In the genomic region with DNA sequence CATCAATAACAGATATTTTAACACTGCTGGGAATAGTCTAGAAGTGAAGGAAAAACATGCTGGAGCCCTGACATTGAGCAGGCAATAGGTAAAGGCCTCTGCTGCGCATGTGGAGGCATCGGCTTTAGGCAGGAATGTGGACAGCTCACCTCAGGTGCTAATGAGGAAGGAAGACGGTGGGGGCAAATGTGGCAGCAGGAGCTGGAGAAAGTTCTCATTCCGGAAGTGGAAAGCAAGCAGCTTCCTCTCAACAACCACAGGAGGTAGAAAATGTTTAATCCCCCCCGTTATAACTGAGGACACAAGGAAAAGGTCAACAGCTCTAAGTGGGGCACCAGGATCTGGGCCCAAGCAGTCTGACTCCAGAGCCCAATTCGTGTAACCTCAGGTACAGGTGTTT, we compare ENCODE assay signal across 1 cellular context.
TF ChIP-seq lines count a peak whose summit lies in the region.

No MANE protein-coding gene starts in this region.

TF ChIP-seq in endothelial cell of umbilical vein, 7 proteins besides CTCF, POLR2A, EP300 and RAD21 (continued from another document):
- TF ChIP-seq, protein P1, sequence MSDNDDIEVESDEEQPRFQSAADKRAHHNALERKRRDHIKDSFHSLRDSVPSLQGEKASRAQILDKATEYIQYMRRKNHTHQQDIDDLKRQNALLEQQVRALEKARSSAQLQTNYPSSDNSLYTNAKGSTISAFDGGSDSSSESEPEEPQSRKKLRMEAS (IDR thresholded peaks at IDR 0.05; ENCODE audit: insufficient read depth, insufficient read length), result no peak
- no peak for TF ChIP-seq JUN (IDR thresholded peaks at IDR 0.05; ENCODE audit: borderline replicate concordance, insufficient read depth, insufficient read length, low read depth)
- TF ChIP-seq GATA2 (IDR thresholded peaks at IDR 0.05; ENCODE audit: insufficient read depth, insufficient read length, low read depth, low read length), result no peak
- no peak for TF ChIP-seq MYC (IDR thresholded peaks at IDR 0.05; ENCODE audit: low read depth, low read length)
- no peak for TF ChIP-seq FOS (IDR thresholded peaks at IDR 0.05; ENCODE audit: borderline replicate concordance, insufficient read depth, low read length)
- TF ChIP-seq EZH2 (IDR thresholded peaks at IDR 0.05; ENCODE audit: borderline replicate concordance, low read depth, low read length, severe bottlenecking), result no peak
TF ChIP-seq in endothelial cell of umbilical vein: peak in this region for 0.
